ENCODE assay signal across 37 cellular contexts in genomic region chr4:128186623-128187022, GRCh38.
"Had no signal": no experiment of that assay in that cellular context is flagged by ENCODE, and none has a peak within 500 bp of the region (broad histone marks: within the 10 kb centered on the region; RNA-seq: fewer than 3 reads in every experiment).

No MANE protein-coding gene starts in this region.

- H3K36me3 ChIP-seq: adrenal gland, brain microvascular endothelial cell, breast epithelium had no signal

- H3K27ac ChIP-seq: adrenal gland, body of pancreas, brain microvascular endothelial cell, breast epithelium, VCaP had no signal

- H3K36me3 Mint-ChIP-seq: activated naive CD4-positive, alpha-beta T cell treated with anti-CD3 and anti-CD28 coated beads, Interleukin-2, amount 50 U/mL, for 72 hours; activated naive CD8-positive, alpha-beta T cell treated with anti-CD3 and anti-CD28 coated beads for 36 hours had no signal

- H3K4me3 ChIP-seq: adrenal gland, body of pancreas, breast epithelium had no signal

- H3K9me3 Mint-ChIP-seq: activated CD4-positive, alpha-beta memory T cell treated with anti-CD3 and anti-CD28 coated beads for 36 hours; activated CD4-positive, alpha-beta T cell treated with anti-CD3 and anti-CD28 coated beads, Interleukin-2, amount 10 ng/mL, durations not matched to agents 24 days and 14 days; activated CD8-positive, alpha-beta T cell treated with anti-CD3 and anti-CD28 coated beads for 36 hours; activated naive CD4-positive, alpha-beta T cell treated with anti-CD3 and anti-CD28 coated beads for 36 hours; activated naive CD4-positive, alpha-beta T cell treated with anti-CD3 and anti-CD28 coated beads, Interleukin-2, amount 50 U/mL, for 72 hours; activated naive CD8-positive, alpha-beta T cell treated with anti-CD3 and anti-CD28 coated beads for 36 hours; activated T-cell treated with anti-CD3 and anti-CD28 coated beads, Interleukin-2, amount 50 U/mL, for 4 hours; activated T-cell treated with anti-CD3 and anti-CD28 coated beads, Interleukin-2, amount 50 U/mL, for 72 hours; activated T-helper 17 cell treated with anti-CD3 and anti-CD28 coated beads, Interleukin-2, amount 50 U/mL, for 72 hours; T-helper 1 cell treated with Interleukin-12 subunit alpha and Interleukin-12 subunit beta and Interleukin-4 antibody, amounts not matched to agents 30 μg/mL and 1 μg/mL, for 36 hours; T-helper 2 cell treated with Interferon-gamma antibody and Interleukin-4, amounts not matched to agents 5 μg/mL and 100 μg/mL, for 36 hours had no signal

- DNase-seq: activated B cell treated with CpG ODN at 0.5 μM for 24 hours; activated CD4-positive, alpha-beta memory T cell treated with anti-CD3 and anti-CD28 coated beads for 36 hours; activated CD4-positive, alpha-beta T cell treated with anti-CD3 and anti-CD28 coated beads for 4 hours; activated CD4-positive, alpha-beta T cell treated with anti-CD3 and anti-CD28 coated beads, Interleukin-2, amount 10 ng/mL, durations not matched to agents 24 days and 14 days; activated CD4-positive, alpha-beta T cell treated with anti-CD3 and anti-CD28 coated beads, Interleukin-2, amount 50 U/mL, for 1 hour; activated CD4-positive, alpha-beta T cell treated with anti-CD3 and anti-CD28 coated beads, Interleukin-2, amount 50 U/mL, for 4 hours; activated CD4-positive, CD25-positive, alpha-beta regulatory T cell treated with anti-CD3 and anti-CD28 coated beads, Interleukin-2, amount 50 U/mL, for 72 hours; activated CD8-positive, alpha-beta memory T cell treated with anti-CD3 and anti-CD28 coated beads, Interleukin-2, amount 50 U/mL, for 4 hours; activated CD8-positive, alpha-beta T cell treated with anti-CD3 and anti-CD28 coated beads for 36 hours; activated effector memory CD4-positive, alpha-beta T cell treated with anti-CD3 and anti-CD28 coated beads, Interleukin-2, amount 50 U/mL, for 16 hours; activated gamma-delta T cell treated with Interleukin-2 at 50 U/mL for 16 hours; activated naive CD4-positive, alpha-beta T cell; activated naive CD4-positive, alpha-beta T cell treated with anti-CD3 and anti-CD28 coated beads for 36 hours; activated naive CD4-positive, alpha-beta T cell treated with anti-CD3 and anti-CD28 coated beads, Interleukin-2, amount 50 U/mL, for 16 hours; activated naive CD8-positive, alpha-beta T cell treated with anti-CD3 and anti-CD28 coated beads for 36 hours; activated T-cell treated with anti-CD3 and anti-CD28 coated beads for 4 hours; activated T-cell treated with anti-CD3 and anti-CD28 coated beads, Interleukin-2, amount 50 U/mL, for 1 hour; activated T-cell treated with anti-CD3 and anti-CD28 coated beads, Interleukin-2, amount 50 U/mL, for 4 hours; activated T-cell treated with anti-CD3 and anti-CD28 coated beads, Interleukin-2, amount 50 U/mL, for 72 hours; adrenal gland; amniotic stem cell; aorta; body of pancreas; brain microvascular endothelial cell; central memory CD4-positive, alpha-beta T cell; T-helper 1 cell; T-helper 2 cell; T-helper 9 cell had no signal

- H3K4me3 Mint-ChIP-seq: activated B cell treated with CpG ODN at 0.5 μM for 24 hours; activated CD4-positive, alpha-beta memory T cell treated with anti-CD3 and anti-CD28 coated beads for 36 hours; activated CD4-positive, alpha-beta T cell treated with anti-CD3 and anti-CD28 coated beads, Interleukin-2, amount 10 ng/mL, durations not matched to agents 24 days and 14 days; activated CD8-positive, alpha-beta T cell treated with anti-CD3 and anti-CD28 coated beads for 36 hours; activated naive CD4-positive, alpha-beta T cell treated with anti-CD3 and anti-CD28 coated beads for 36 hours; activated naive CD8-positive, alpha-beta T cell treated with anti-CD3 and anti-CD28 coated beads for 36 hours; activated T-cell treated with anti-CD3 and anti-CD28 coated beads, Interleukin-2, amount 50 U/mL, for 4 hours; activated T-cell treated with anti-CD3 and anti-CD28 coated beads, Interleukin-2, amount 50 U/mL, for 72 hours; activated T-helper 1 cell treated with anti-CD3 and anti-CD28 coated beads, Interleukin-12 subunit alpha, Interleukin-12 subunit beta, Interleukin-2, Interleukin-4 antibody, amounts not matched to agents 30 ng/mL and 10 ng/mL and 1 ng/mL, durations not matched to agents 14 hours and 24 hours and 36 hours; activated T-helper 17 cell treated with anti-CD3 and anti-CD28 coated beads, Interleukin-2, amount 50 U/mL, for 72 hours; T-helper 1 cell treated with Interleukin-12 subunit alpha and Interleukin-12 subunit beta and Interleukin-4 antibody, amounts not matched to agents 30 μg/mL and 1 μg/mL, for 36 hours; T-helper 2 cell treated with Interferon-gamma antibody and Interleukin-4, amounts not matched to agents 5 μg/mL and 100 μg/mL, for 36 hours had no signal

- H3K9me3 ChIP-seq: adrenal gland, body of pancreas, breast epithelium had no signal

- H3K4me1 ChIP-seq: adrenal gland, breast epithelium had no signal

- H3K27me3 ChIP-seq: adrenal gland, body of pancreas, brain microvascular endothelial cell, breast epithelium had no signal

- H3K27ac Mint-ChIP-seq: activated B cell treated with CpG ODN at 0.5 μM for 24 hours; activated CD4-positive, alpha-beta memory T cell treated with anti-CD3 and anti-CD28 coated beads for 36 hours; activated CD4-positive, alpha-beta T cell treated with anti-CD3 and anti-CD28 coated beads, Interleukin-2, amount 10 ng/mL, durations not matched to agents 24 days and 14 days; activated CD8-positive, alpha-beta T cell treated with anti-CD3 and anti-CD28 coated beads for 36 hours; activated naive CD4-positive, alpha-beta T cell treated with anti-CD3 and anti-CD28 coated beads for 36 hours; activated naive CD4-positive, alpha-beta T cell treated with anti-CD3 and anti-CD28 coated beads, Interleukin-2, amount 50 U/mL, for 72 hours; activated naive CD8-positive, alpha-beta T cell treated with anti-CD3 and anti-CD28 coated beads for 36 hours; activated T-cell treated with anti-CD3 and anti-CD28 coated beads, Interleukin-2, amount 50 U/mL, for 72 hours; activated T-helper 1 cell treated with anti-CD3 and anti-CD28 coated beads, Interleukin-12 subunit alpha, Interleukin-12 subunit beta, Interleukin-2, Interleukin-4 antibody, amounts not matched to agents 30 ng/mL and 10 ng/mL and 1 ng/mL, durations not matched to agents 14 hours and 24 hours and 36 hours; activated T-helper 17 cell treated with anti-CD3 and anti-CD28 coated beads, Interleukin-2, amount 50 U/mL, for 72 hours; T-helper 1 cell treated with Interleukin-12 subunit alpha and Interleukin-12 subunit beta and Interleukin-4 antibody, amounts not matched to agents 30 μg/mL and 1 μg/mL, for 36 hours; T-helper 2 cell treated with Interferon-gamma antibody and Interleukin-4, amounts not matched to agents 5 μg/mL and 100 μg/mL, for 36 hours had no signal

- ATAC-seq: activated CD8-positive, alpha-beta T cell treated with anti-CD3 and anti-CD28 coated beads for 36 hours; activated naive CD4-positive, alpha-beta T cell treated with anti-CD3 and anti-CD28 coated beads, Interleukin-2, amount 50 U/mL, for 72 hours; activated T-cell treated with anti-CD3 and anti-CD28 coated beads, Interleukin-2, amount 50 U/mL, for 4 hours; activated T-cell treated with anti-CD3 and anti-CD28 coated beads, Interleukin-2, amount 50 U/mL, for 72 hours; activated T-helper 17 cell treated with anti-CD3 and anti-CD28 coated beads, Interleukin-2, amount 50 U/mL, for 72 hours; body of pancreas had no signal

- H3K27me3 Mint-ChIP-seq: activated B cell treated with CpG ODN at 0.5 μM for 24 hours; activated CD4-positive, alpha-beta memory T cell treated with anti-CD3 and anti-CD28 coated beads for 36 hours; activated CD4-positive, alpha-beta T cell treated with anti-CD3 and anti-CD28 coated beads, Interleukin-2, amount 10 ng/mL, durations not matched to agents 24 days and 14 days; activated CD8-positive, alpha-beta T cell treated with anti-CD3 and anti-CD28 coated beads for 36 hours; activated naive CD8-positive, alpha-beta T cell treated with anti-CD3 and anti-CD28 coated beads for 36 hours; activated T-helper 17 cell treated with anti-CD3 and anti-CD28 coated beads, Interleukin-2, amount 50 U/mL, for 72 hours had no signal

- H3K4me1 Mint-ChIP-seq: activated B cell treated with CpG ODN at 0.5 μM for 24 hours; activated naive CD8-positive, alpha-beta T cell treated with anti-CD3 and anti-CD28 coated beads for 36 hours; activated T-helper 17 cell treated with anti-CD3 and anti-CD28 coated beads, Interleukin-2, amount 50 U/mL, for 72 hours had no signal

- FAIRE-seq: astrocyte, TTC549 had no signal
